ENCODE assay signal across 9 cellular contexts in genomic region chr16:86566966-86567700, GRCh38. TPM values are rescaled to one million over a fixed set of nuclear protein-coding genes. Genes with fewer than 3 reads are reported as not detected.
A peak's percentile ranks its signal among the peaks of the same experiment; 100 is the strongest.
DNase-seq lines count a peak whose midpoint lies in the region; ATAC-seq and TF ChIP-seq lines count a peak whose summit lies in the region.
"Had no signal": no experiment of that assay in that cellular context is flagged by ENCODE, and none has a peak within 500 bp of the region (broad histone marks: within the 10 kb centered on the region; RNA-seq: fewer than 3 reads in every experiment).

No MANE protein-coding gene starts in this region.

- no peak for TF ChIP-seq EP300 in upper lobe of left lung (IDR thresholded peaks at IDR 0.05)

- peaks cover 8 to 44% (median 20%) of the 10 kb centered on the region in 4 donors for H3K4me1 ChIP-seq in upper lobe of left lung

- H3K4me3 ChIP-seq in cardiac fibroblast (replicated peaks in 1 of 2; ENCODE audit: low read depth in 2 of 2, low read length in 2 of 2), result peak overlapping the region; percentile 74 to 87
- H3K4me3 ChIP-seq in kidney epithelial cell (ENCODE audit: low read depth, low read length), result peak overlapping the region; percentile 89
- peak overlapping the region in 3 of 4 donors; percentile 30 to 41 (median 33) for H3K4me3 ChIP-seq in upper lobe of left lung

- H3K36me3 Mint-ChIP-seq in activated naive CD4-positive, alpha-beta T cell treated with anti-CD3 and anti-CD28 coated beads, Interleukin-2, amount 50 U/mL, for 24 hours, result no peaks in the 10 kb centered on the region

- no peak for TF ChIP-seq POLR2A in upper lobe of left lung (IDR thresholded peaks at IDR 0.05)

- H3K36me3 ChIP-seq in kidney epithelial cell (ENCODE audit: control insufficient read depth, insufficient read depth, low read length) (peaks cover 1% of the 10 kb centered on the region), upper lobe of left lung (no peaks in the 10 kb centered on the region)

- WGBS in upper lobe of left lung, 2 donors, result 2% methylated on average over 17 to 22 of the region's 88 CpGs

- DNase-seq in activated naive CD4-positive, alpha-beta T cell treated with anti-CD3 and anti-CD28 coated beads, Interleukin-2, amount 50 U/mL, for 16 hours, result no peak
- DNase-seq in cardiac fibroblast (ENCODE audit: low read depth in 2 of 2), result peak; percentile 67 to 86
- DNase-seq in kidney epithelial cell (ENCODE audit: low read depth), result no peak
- peak in 1 of 2 donors; percentile 84 for DNase-seq in upper lobe of left lung
- no peak for DNase-seq in RPMI8226
- no peak for DNase-seq in RKO (ENCODE audit: low spot score)
- DNase-seq in activated CD8-positive, alpha-beta memory T cell treated with anti-CD3 and anti-CD28 coated beads, Interleukin-2, amount 50 U/mL, for 4 hours, result no peak
- DNase-seq: activated CD4-positive, CD25-positive, alpha-beta regulatory T cell treated with anti-CD3 and anti-CD28 coated beads, Interleukin-2, amount 50 U/mL, for 72 hours had no signal

- peaks cover 2% of the 10 kb centered on the region for H3K27me3 ChIP-seq in kidney epithelial cell (ENCODE audit: control insufficient read depth, insufficient read depth, low read length)
- H3K27me3 ChIP-seq in upper lobe of left lung, result peaks cover 0 to 59% (median 31%) of the 10 kb centered on the region in 4 donors

- peak overlapping the region in 2 of 4 donors; percentile 58 to 67 for H3K27ac ChIP-seq in upper lobe of left lung

- ATAC-seq in upper lobe of left lung (ENCODE audit: low FRiP score in 2 of 2), result peak in 1 of 2 donors; percentile 48

- H3K4me1 Mint-ChIP-seq in activated naive CD4-positive, alpha-beta T cell treated with anti-CD3 and anti-CD28 coated beads, Interleukin-2, amount 50 U/mL, for 24 hours, result peaks cover 30% of the 10 kb centered on the region

- peaks cover 40% of the 10 kb centered on the region for H3K27me3 Mint-ChIP-seq in activated naive CD4-positive, alpha-beta T cell treated with anti-CD3 and anti-CD28 coated beads, Interleukin-2, amount 50 U/mL, for 24 hours

- H3K9me3 Mint-ChIP-seq in activated naive CD4-positive, alpha-beta T cell treated with anti-CD3 and anti-CD28 coated beads, Interleukin-2, amount 50 U/mL, for 24 hours, result no peaks in the 10 kb centered on the region

- no peaks in the 10 kb centered on the region for H3K9me3 ChIP-seq in upper lobe of left lung

- TF ChIP-seq CTCF in cardiac fibroblast (IDR thresholded peaks at IDR 0.05; ENCODE audit: low read depth, low read length), result no peak
- TF ChIP-seq CTCF in kidney epithelial cell (IDR thresholded peaks at IDR 0.05; ENCODE audit: insufficient read depth, low read length, poor library complexity, severe bottlenecking), result no peak
- no peak for TF ChIP-seq CTCF in upper lobe of left lung (IDR thresholded peaks at IDR 0.05)

- H3K27ac Mint-ChIP-seq in activated naive CD4-positive, alpha-beta T cell treated with anti-CD3 and anti-CD28 coated beads, Interleukin-2, amount 50 U/mL, for 24 hours, result no peak overlapping the region

- peak overlapping the region; percentile 52 for H3K4me3 Mint-ChIP-seq in activated naive CD4-positive, alpha-beta T cell treated with anti-CD3 and anti-CD28 coated beads, Interleukin-2, amount 50 U/mL, for 24 hours

RNA-seq across cellular contexts. Expression of gene FOXC2, which starts 0.5 kb away (rescaled TPM):
- total RNA-seq in kidney epithelial cell (12.1 and 12.2 TPM in 2 replicates), upper lobe of left lung (1 to 10 TPM in 1 of 6 donors, under 1 TPM in 3, not detected in 2; 0.39 to 1.9 (median 0.56) TPM)

RNA-seq across cellular contexts. Expression of gene FOXL1, which starts 11.2 kb away (rescaled TPM):
- 9.0 and 9.2 TPM in 2 replicates for total RNA-seq in kidney epithelial cell
- 1 to 10 TPM in 2 of 6 donors, under 1 TPM in 3, not detected in 1; 0.22 to 2.2 (median 0.49) TPM for total RNA-seq in upper lobe of left lung

RNA-seq across cellular contexts. Expression of gene MTHFSD, which starts 12.1 kb away (rescaled TPM):
- total RNA-seq in kidney epithelial cell (17.4 and 26.1 TPM in 2 replicates), upper lobe of left lung (10 to 100 TPM; 13.8 to 39.8 (median 22.0) TPM)

RNA-seq across cellular contexts. Expression of gene FOXF1, which starts 56.8 kb away (rescaled TPM):
- total RNA-seq in kidney epithelial cell, result under 0.01 TPM in 1 of 2 replicates, not detected in the other
- total RNA-seq in upper lobe of left lung, result 10 to 100 TPM in 5 of 6 donors, 1 to 10 TPM in 1; 6.3 to 73.6 (median 24.5) TPM

Comparison
In these comparisons a context has a peak if more than half of its experiments do, and no peak if none do; other contexts are left out.
1. DNase-seq: peak in cardiac fibroblast (2 of 2); none in activated naive CD4-positive, alpha-beta T cell treated with anti-CD3 and anti-CD28 coated beads, Interleukin-2, amount 50 U/mL, for 16 hours (single experiment), kidney epithelial cell (single experiment), RPMI8226 (single experiment), RKO (single experiment) and activated CD8-positive, alpha-beta memory T cell treated with anti-CD3 and anti-CD28 coated beads, Interleukin-2, amount 50 U/mL, for 4 hours (single experiment).
2. H3K4me3 ChIP-seq: peak in every context shown above with its lines; median percentile 89 in kidney epithelial cell; 80 in cardiac fibroblast; 33 in upper lobe of left lung.